8 cellular contexts compared by ENCODE assay signal in the genomic region with DNA sequence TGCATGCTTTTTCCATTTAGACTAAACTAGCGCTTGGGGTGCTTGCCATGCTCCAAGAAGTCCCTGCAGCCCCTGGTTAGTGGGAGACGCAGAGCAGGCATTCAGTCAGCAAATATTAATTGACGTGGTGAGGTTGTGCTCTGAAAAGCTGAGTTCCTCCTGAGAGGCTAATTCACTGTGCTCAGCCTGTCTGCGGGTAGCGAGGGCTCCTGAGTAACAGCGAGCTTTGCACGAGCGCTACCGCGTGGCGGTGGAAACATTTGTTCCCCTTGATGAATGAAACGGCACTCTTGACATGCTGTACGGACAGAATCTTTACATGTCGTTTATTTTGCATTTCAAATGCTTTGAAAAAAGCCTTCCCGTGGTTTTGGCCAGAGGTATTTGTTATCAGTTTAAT.
DNase-seq lines count a peak whose midpoint lies in the region; ATAC-seq lines count a peak whose summit lies in the region.
"Had no signal": no experiment of that assay in that cellular context is flagged by ENCODE, and none has a peak within 500 bp of the region (broad histone marks: within the 10 kb centered on the region; RNA-seq: fewer than 3 reads in every experiment).

No MANE protein-coding gene starts in this region.

- peak overlapping the region; percentile 12 for H3K4me2 ChIP-seq in Karpas-422 (ENCODE audit: low read depth, low read length, poor library complexity, severe bottlenecking)
- peak overlapping the region; percentile 51 for H3K4me2 ChIP-seq in skeletal muscle satellite cell (ENCODE audit: low read length)

- no peaks in the 10 kb centered on the region for H3K27me3 ChIP-seq in Karpas-422 (ENCODE audit: low read length)
- H3K27me3 ChIP-seq in skeletal muscle satellite cell (ENCODE audit: control insufficient read depth, insufficient read depth, low read length) = no peaks in the 10 kb centered on the region

- H3K36me3 ChIP-seq in Karpas-422 (ENCODE audit: insufficient read depth, low read length) (no peaks in the 10 kb centered on the region), skeletal muscle satellite cell (ENCODE audit: insufficient read depth, low read length) (no peaks in the 10 kb centered on the region)

- H4K20me1 ChIP-seq in Karpas-422 (ENCODE audit: insufficient read depth, low read depth, low read length) = no peaks in the 10 kb centered on the region

- POLR2A ChIA-PET in activated CD8-positive, alpha-beta T cell treated with anti-CD3 and anti-CD28 coated beads, Interleukin-2, amount 10 ng/mL, durations not matched to agents 7 days and 5 days (lab: Charles Lee) = no interaction called here

- DNase-seq in Karpas-422 (peak; percentile 70), hypothalamus (lab: John Stamatoyannopoulos, UW) (peak in 44 of 51 donors; percentile 6 to 84 (median 48)), HPDE6-E6E7 (ENCODE audit: extremely low spot score) (no peak), NCI-H1048 (lab: John Stamatoyannopoulos, UW) (no peak)
- DNase-seq in activated CD8-positive, alpha-beta T cell treated with anti-CD3 and anti-CD28 coated beads, Interleukin-2, amount 10 ng/mL, durations not matched to agents 7 days and 5 days = peak; percentile 27

- peaks cover 12% of the 10 kb centered on the region for H3K4me1 ChIP-seq in Karpas-422 (ENCODE audit: low read length)
- H3K4me1 ChIP-seq in skeletal muscle satellite cell (ENCODE audit: control insufficient read depth, insufficient read depth, low read length) = peaks cover 41% of the 10 kb centered on the region

- no peak overlapping the region for H3K27ac Mint-ChIP-seq in activated CD8-positive, alpha-beta T cell treated with anti-CD3 and anti-CD28 coated beads, Interleukin-2, amount 10 ng/mL, durations not matched to agents 7 days and 5 days
- H3K27ac Mint-ChIP-seq: activated T-helper 17 cell treated with anti-CD3 and anti-CD28 coated beads, Interleukin-2, amount 50 U/mL, for 72 hours had no signal

- no peaks in the 10 kb centered on the region for H3K27me3 Mint-ChIP-seq in activated CD8-positive, alpha-beta T cell treated with anti-CD3 and anti-CD28 coated beads, Interleukin-2, amount 10 ng/mL, durations not matched to agents 7 days and 5 days (ENCODE audit: low read depth)
- H3K27me3 Mint-ChIP-seq: activated T-helper 17 cell treated with anti-CD3 and anti-CD28 coated beads, Interleukin-2, amount 50 U/mL, for 72 hours had no signal

- CTCF ChIA-PET in activated CD8-positive, alpha-beta T cell treated with anti-CD3 and anti-CD28 coated beads, Interleukin-2, amount 10 ng/mL, durations not matched to agents 7 days and 5 days (lab: Charles Lee) = interaction anchor here (1.1 kb wide), 1 partner anchor 26 kb away, joined by 3 read pairs; no protein-coding TSS in a partner anchor

- H2AFZ ChIP-seq in Karpas-422 (ENCODE audit: low read length) = peak overlapping the region; percentile 67; the same call in 1 of the 2 replicates

- no peak overlapping the region for H3K4me3 Mint-ChIP-seq in activated CD8-positive, alpha-beta T cell treated with anti-CD3 and anti-CD28 coated beads, Interleukin-2, amount 10 ng/mL, durations not matched to agents 7 days and 5 days
- H3K4me3 Mint-ChIP-seq: activated T-helper 17 cell treated with anti-CD3 and anti-CD28 coated beads, Interleukin-2, amount 50 U/mL, for 72 hours had no signal

- H3K36me3 Mint-ChIP-seq in activated CD8-positive, alpha-beta T cell treated with anti-CD3 and anti-CD28 coated beads, Interleukin-2, amount 10 ng/mL, durations not matched to agents 7 days and 5 days (ENCODE audit: low read depth) = no peaks in the 10 kb centered on the region

- peaks cover 3% of the 10 kb centered on the region for H3K4me1 Mint-ChIP-seq in activated CD8-positive, alpha-beta T cell treated with anti-CD3 and anti-CD28 coated beads, Interleukin-2, amount 10 ng/mL, durations not matched to agents 7 days and 5 days (ENCODE audit: low read depth)
- H3K4me1 Mint-ChIP-seq: activated T-helper 17 cell treated with anti-CD3 and anti-CD28 coated beads, Interleukin-2, amount 50 U/mL, for 72 hours had no signal

- ATAC-seq in activated CD8-positive, alpha-beta T cell treated with anti-CD3 and anti-CD28 coated beads, Interleukin-2, amount 10 ng/mL, durations not matched to agents 7 days and 5 days = peak; percentile 44
- ATAC-seq in HG02798 (IDR thresholded peaks at IDR 0.05; ENCODE audit: poor library complexity, unreplicated experiment) = no peak
- ATAC-seq: activated T-helper 17 cell treated with anti-CD3 and anti-CD28 coated beads, Interleukin-2, amount 50 U/mL, for 72 hours had no signal

- no peaks in the 10 kb centered on the region for H3K9me3 ChIP-seq in Karpas-422 (ENCODE audit: low read length)
- H3K9me3 ChIP-seq in skeletal muscle satellite cell (replicated peaks; ENCODE audit: low read length) = no peaks in the 10 kb centered on the region

- H3K9ac ChIP-seq in Karpas-422 (ENCODE audit: low read length) (no peak overlapping the region), skeletal muscle satellite cell (ENCODE audit: low read depth, low read length) (peak overlapping the region; percentile 63)

- H3K4me3 ChIP-seq in Karpas-422 (ENCODE audit: low read length) (no peak overlapping the region), skeletal muscle satellite cell (ENCODE audit: low read length) (no peak overlapping the region)

- H3K9me2 ChIP-seq in Karpas-422 (replicated peaks; ENCODE audit: insufficient read depth, low read length) = no peaks in the 10 kb centered on the region

- H3K27ac ChIP-seq in Karpas-422 (ENCODE audit: low read length) = no peak overlapping the region

- no peaks in the 10 kb centered on the region for H3K79me2 ChIP-seq in Karpas-422 (ENCODE audit: low read length)

- H3K9me3 Mint-ChIP-seq in activated CD8-positive, alpha-beta T cell treated with anti-CD3 and anti-CD28 coated beads, Interleukin-2, amount 10 ng/mL, durations not matched to agents 7 days and 5 days (ENCODE audit: insufficient read depth) = no peaks in the 10 kb centered on the region
- H3K9me3 Mint-ChIP-seq: activated T-helper 17 cell treated with anti-CD3 and anti-CD28 coated beads, Interleukin-2, amount 50 U/mL, for 72 hours had no signal

Comparison
In these comparisons a context has a peak if more than half of its experiments do, and no peak if none do; other contexts are left out.
1. DNase-seq: peak in Karpas-422 (single experiment), activated CD8-positive, alpha-beta T cell treated with anti-CD3 and anti-CD28 coated beads, Interleukin-2, amount 10 ng/mL, durations not matched to agents 7 days and 5 days (single experiment) and hypothalamus (44 of 51); none in HPDE6-E6E7 (single experiment) and NCI-H1048 (single experiment).